7 cellular contexts compared by ENCODE assay signal in the genomic region with DNA sequence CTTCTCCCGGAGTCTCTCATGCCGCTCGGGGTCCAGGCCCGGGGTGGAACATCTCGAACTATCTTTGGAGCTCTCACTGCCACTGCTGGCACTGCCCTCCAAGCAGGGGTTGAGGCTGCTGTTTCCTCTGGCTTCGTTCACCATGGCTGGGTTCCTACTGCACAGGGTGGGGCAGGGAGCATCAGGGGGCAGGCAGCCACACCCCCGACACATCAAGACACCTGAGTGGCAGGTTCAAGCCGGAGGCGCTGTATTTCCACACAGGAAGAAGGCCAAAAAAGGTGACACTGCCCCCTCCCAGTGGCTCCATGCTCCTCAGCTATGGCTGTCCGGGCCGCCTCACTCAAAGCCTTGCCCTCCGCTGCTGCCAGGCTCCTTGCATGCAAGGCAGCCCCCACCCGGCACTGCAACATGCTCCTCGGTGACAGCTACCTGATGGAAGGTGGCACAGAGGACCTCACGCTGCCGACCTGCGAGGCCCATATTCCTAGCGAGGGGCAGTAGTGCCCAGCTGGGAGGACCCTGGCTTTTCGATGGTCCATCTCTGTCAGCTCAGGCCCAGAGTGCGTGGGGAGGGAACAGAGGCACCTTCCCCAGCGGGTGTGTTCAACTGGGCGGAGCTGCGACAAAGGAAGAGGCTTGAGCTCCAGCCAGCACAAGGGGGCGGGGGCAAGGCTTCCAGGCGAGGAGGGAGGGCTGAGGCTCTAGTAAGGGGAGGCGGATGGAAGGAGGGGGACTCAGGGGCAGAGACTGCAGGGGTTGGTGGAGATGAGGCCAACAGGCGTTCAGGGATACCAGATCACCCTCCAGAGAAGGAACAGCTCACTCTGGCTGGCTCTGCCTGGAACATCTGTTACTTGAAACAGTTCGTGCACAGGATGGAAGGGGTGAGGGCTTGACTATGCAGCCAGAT. TPM values are rescaled to one million over a fixed set of nuclear protein-coding genes. Genes with fewer than 3 reads are reported as not detected.
A peak's percentile ranks its signal among the peaks of the same experiment; 100 is the strongest.
DNase-seq lines count a peak whose midpoint lies in the region; ATAC-seq, FAIRE-seq and TF ChIP-seq lines count a peak whose summit lies in the region.

No MANE protein-coding gene starts in this region.

- H3K9me3 ChIP-seq in WERI-Rb-1 (ENCODE audit: severe bottlenecking) = no peaks in the 10 kb centered on the region

- H3K27me3 ChIP-seq in WERI-Rb-1 (ENCODE audit: insufficient read depth, low read depth, severe bottlenecking) (no peaks in the 10 kb centered on the region), bronchial epithelial cell (ENCODE audit: control insufficient read depth, insufficient read depth, low read length) (no peaks in the 10 kb centered on the region)

- peaks cover 23% of the 10 kb centered on the region for H3K36me3 ChIP-seq in WERI-Rb-1
- H3K36me3 ChIP-seq in bronchial epithelial cell (ENCODE audit: control insufficient read depth, insufficient read depth, low read length) = peaks cover 11% of the 10 kb centered on the region

- H3K4me3 ChIP-seq in WERI-Rb-1 (ENCODE audit: low read depth, low read length) (peak overlapping the region; percentile 24), bronchial epithelial cell (ENCODE audit: low read depth, low read length) (peak overlapping the region; percentile 41), skin epidermis (peak overlapping the region; percentile 31 to 57 (median 47))

- TF ChIP-seq CTCF in WERI-Rb-1 (IDR thresholded peaks at IDR 0.05; ENCODE audit: low read depth, low read length) (no peak), bronchial epithelial cell (IDR thresholded peaks at IDR 0.05; ENCODE audit: insufficient read depth, low read length, severe bottlenecking) (no peak)

- DNase-seq in NCI-H1436 treated with DMSO at 0.1 percent for 48 hours (lab: John Stamatoyannopoulos, UW) = peak; percentile 65
- peak; percentile 97 for DNase-seq in WERI-Rb-1
- peak; percentile 83 for DNase-seq in bronchial epithelial cell (ENCODE audit: low read depth)
- DNase-seq in iPS-NIHi7 (ENCODE audit: extremely low spot score) = peak; percentile 95
- DNase-seq in NCI-H1930 (lab: John Stamatoyannopoulos, UW) = no peak

- TF ChIP-seq POLR2A in GM18505 (IDR thresholded peaks at IDR 0.05; ENCODE audit: borderline replicate concordance, extremely low read depth, insufficient read depth, insufficient read length) = peak; percentile 44

- H3K27ac ChIP-seq in WERI-Rb-1 = peak overlapping the region; percentile 63
- peak overlapping the region; percentile 8 to 99 (median 92) for H3K27ac ChIP-seq in skin epidermis

- ATAC-seq in GM18505 (IDR thresholded peaks at IDR 0.05; ENCODE audit: unreplicated experiment) = no peak

- no peak for FAIRE-seq in bronchial epithelial cell (lab: Jason Lieb, UNC)

RNA-seq across cellular contexts. Expression of a gene that starts 2.5 kb away (rescaled TPM):
- 16.3 and 21.6 TPM in 2 replicates for total RNA-seq in bronchial epithelial cell

RNA-seq across cellular contexts. Expression of a gene that starts 2.8 kb away (rescaled TPM):
- 4.5 and 6.6 TPM in 2 replicates for total RNA-seq in bronchial epithelial cell

RNA-seq across cellular contexts. Expression of a gene that starts 41.2 kb away (rescaled TPM):
- total RNA-seq in bronchial epithelial cell = not detected in 2 replicates

RNA-seq across cellular contexts. Expression of a gene that starts 44.4 kb away (rescaled TPM):
- total RNA-seq in bronchial epithelial cell = not detected in 2 replicates

RNA-seq across cellular contexts. Expression of a gene that starts 55.5 kb away (rescaled TPM):
- total RNA-seq in bronchial epithelial cell = not detected in 2 replicates

Comparison
In these comparisons a context has a peak if more than half of its experiments do, and no peak if none do; other contexts are left out.
1. DNase-seq: peak in NCI-H1436 treated with DMSO at 0.1 percent for 48 hours (single experiment), WERI-Rb-1 (single experiment), bronchial epithelial cell (single experiment) and iPS-NIHi7 (single experiment); none in NCI-H1930 (0 of 2).
2. Peak in every context shown above with its lines, with median percentiles within 50 percentile points of each other: H3K4me3 ChIP-seq.